Comparison of ENCODE assay signal across 29 cellular contexts in genomic region chr13:45849408-45849807, GRCh38. TPM values are rescaled to one million over a fixed set of nuclear protein-coding genes. Genes with fewer than 3 reads are reported as not detected.
A peak's percentile ranks its signal among the peaks of the same experiment; 100 is the strongest.
DNase-seq lines count a peak whose midpoint lies in the region; ATAC-seq lines count a peak whose summit lies in the region.
"Had no signal": no experiment of that assay in that cellular context is flagged by ENCODE, and none has a peak within 500 bp of the region (broad histone marks: within the 10 kb centered on the region; RNA-seq: fewer than 3 reads in every experiment).

No MANE protein-coding gene starts in this region.

- H3K27ac ChIP-seq in BLaER1 treated with 17β-estradiol and CSF1 and Interleukin-3, amounts not matched to agents 10 nM and 100 nM: peak overlapping the region in 2 of 11 experiments; percentile 81 to 88; a peak in 6 of 22 replicates
- no peak overlapping the region for H3K27ac ChIP-seq in mesenchymal stem cell (ENCODE audit: low read length, poor library complexity, severe bottlenecking)
- H3K27ac ChIP-seq: cardiac muscle cell, colonic mucosa, heart left ventricle, PC-9, psoas muscle, suprapubic skin had no signal

- peaks cover 0 to 7% (median 6%) of the 10 kb centered on the region in 11 experiments; a peak in 14 of 22 replicates for H3K9me3 ChIP-seq in BLaER1 treated with 17β-estradiol and CSF1 and Interleukin-3, amounts not matched to agents 10 nM and 100 nM (replicated peaks in 1 of 11)
- no peaks in the 10 kb centered on the region for H3K9me3 ChIP-seq in mesenchymal stem cell (ENCODE audit: control insufficient read depth, low read length)
- H3K9me3 ChIP-seq: colonic mucosa, psoas muscle, suprapubic skin had no signal

- no peak overlapping the region for H2BK5ac ChIP-seq in mesenchymal stem cell (ENCODE audit: low read depth, low read length, poor library complexity, severe bottlenecking)

- H2BK12ac ChIP-seq in mesenchymal stem cell (ENCODE audit: low read length in 2 of 2): no peak overlapping the region

- peaks cover 45 to 55% (median 49%) of the 10 kb centered on the region in 10 experiments for H3K4me1 ChIP-seq in BLaER1 treated with 17β-estradiol and CSF1 and Interleukin-3, amounts not matched to agents 10 nM and 100 nM
- peaks cover 21% of the 10 kb centered on the region for H3K4me1 ChIP-seq in mesenchymal stem cell (ENCODE audit: control insufficient read depth, insufficient read depth, low read depth, low read length)
- H3K4me1 ChIP-seq: colonic mucosa had no signal

- WGBS in mesenchymal stem cell: 13% methylated on average over 1 of the region's 2 CpGs

- H3K4ac ChIP-seq in mesenchymal stem cell (ENCODE audit: low read depth in 1 of 2, low read length in 2 of 2): no peak overlapping the region

- no peak overlapping the region for H3K14ac ChIP-seq in mesenchymal stem cell (ENCODE audit: low read length in 2 of 2)

- H3K18ac ChIP-seq in mesenchymal stem cell (ENCODE audit: low read depth in 1 of 2, low read length in 2 of 2): no peak overlapping the region

- H4K20me1 ChIP-seq in BLaER1 treated with 17β-estradiol and CSF1 and Interleukin-3, amounts not matched to agents 10 nM and 100 nM: no peaks in the 10 kb centered on the region

- no peak overlapping the region for H3K23ac ChIP-seq in mesenchymal stem cell (ENCODE audit: low read length in 2 of 2)

- H4K91ac ChIP-seq in mesenchymal stem cell (ENCODE audit: low read length): no peak overlapping the region

- H3K4me3 ChIP-seq in BLaER1 treated with 17β-estradiol and CSF1 and Interleukin-3, amounts not matched to agents 10 nM and 100 nM: no peak overlapping the region
- no peak overlapping the region for H3K4me3 ChIP-seq in mesenchymal stem cell (ENCODE audit: insufficient read depth in 1 of 2, low read depth in 1 of 2, low read length in 2 of 2)
- H3K4me3 ChIP-seq in H7 (ENCODE audit: insufficient read depth, low read depth, low read length): no peak overlapping the region
- H3K4me3 ChIP-seq: colonic mucosa, heart left ventricle, PC-9, suprapubic skin had no signal

- no peak overlapping the region for H2AK5ac ChIP-seq in mesenchymal stem cell (ENCODE audit: low read length, severe bottlenecking)

- no peak overlapping the region for H2AFZ ChIP-seq in mesenchymal stem cell (ENCODE audit: low read depth, low read length)
- H2AFZ ChIP-seq: PC-9 had no signal

- H3K79me1 ChIP-seq in mesenchymal stem cell (replicated peaks; ENCODE audit: low read length, poor library complexity, severe bottlenecking): no peaks in the 10 kb centered on the region

- DNase-seq in SIG-M5 treated with dmso at 0.1 percent for 504 hours (lab: John Stamatoyannopoulos, UW; ENCODE audit: unreplicated experiment) (peak; percentile 6), SIG-M5 (lab: John Stamatoyannopoulos, UW) (no peak), RPMI8226 (peak; percentile 64), mesenchymal stem cell (no peak), HK-2 (ENCODE audit: unreplicated experiment) (no peak), H7 (no peak)
- DNase-seq: 8988T; activated naive CD4-positive, alpha-beta T cell treated with anti-CD3 and anti-CD28 coated beads for 36 hours; aorta; CD4-positive, CD25-positive, alpha-beta regulatory T cell; colonic mucosa; effector memory CD8-positive, alpha-beta T cell; erythroblast; foreskin fibroblast; heart left ventricle; IMR-90; NCI-H1105 treated with DMSO at 0.1 percent for 48 hours; NCI-H2029; PC-9; psoas muscle; SHP77; stimulated activated CD4-positive, alpha-beta T cell treated with anti-CD3 and anti-CD28 coated beads, Interleukin-4, amount 100 ng/mL, for 4 hours had no signal

- ATAC-seq in GM18517 (IDR thresholded peaks at IDR 0.05; ENCODE audit: unreplicated experiment): no peak
- ATAC-seq: effector memory CD8-positive, alpha-beta T cell; stimulated activated memory B cell treated with anti-CD40 and anti-IgM and Interleukin-4, amounts not matched to agents 10 μg/mL and 1 μg/mL and 100 μg/mL, for 72 hours had no signal

- no peak overlapping the region for H3K9ac ChIP-seq in BLaER1 treated with 17β-estradiol and CSF1 and Interleukin-3, amounts not matched to agents 10 nM and 100 nM
- no peak overlapping the region for H3K9ac ChIP-seq in mesenchymal stem cell (ENCODE audit: low read length)

- H3K4me2 ChIP-seq in BLaER1 treated with 17β-estradiol and CSF1 and Interleukin-3, amounts not matched to agents 10 nM and 100 nM: peak overlapping the region; percentile 14 to 98 (median 83); a peak in 19 of 22 replicates
- no peak overlapping the region for H3K4me2 ChIP-seq in mesenchymal stem cell (ENCODE audit: low read length, poor library complexity, severe bottlenecking)
- H3K4me2 ChIP-seq: PC-9 had no signal

- H2BK120ac ChIP-seq in mesenchymal stem cell (ENCODE audit: low read depth, low read length): no peak overlapping the region

- peaks cover 0 to 6% (median 0%) of the 10 kb centered on the region in 11 experiments; a peak in 1 of 22 replicates for H3K27me3 ChIP-seq in BLaER1 treated with 17β-estradiol and CSF1 and Interleukin-3, amounts not matched to agents 10 nM and 100 nM
- peaks cover 44 to 94% of the 10 kb centered on the region in 2 experiments for H3K27me3 ChIP-seq in mesenchymal stem cell (ENCODE audit: control insufficient read depth in 1 of 2, insufficient read depth in 1 of 2, low read length in 2 of 2)
- peaks cover 27% of the 10 kb centered on the region for H3K27me3 ChIP-seq in H7 (ENCODE audit: control insufficient read depth, insufficient read depth, low read length)

- H2BK15ac ChIP-seq in mesenchymal stem cell (ENCODE audit: low read depth, poor library complexity, severe bottlenecking): peak overlapping the region; percentile 79

- no peaks in the 10 kb centered on the region for H3K36me3 ChIP-seq in BLaER1 treated with 17β-estradiol and CSF1 and Interleukin-3, amounts not matched to agents 10 nM and 100 nM
- H3K36me3 ChIP-seq in mesenchymal stem cell (ENCODE audit: control insufficient read depth in 1 of 2, insufficient read depth in 2 of 2, low read depth in 1 of 2, low read length in 2 of 2) (no peaks in the 10 kb centered on the region), H7 (replicated peaks; ENCODE audit: control insufficient read depth, insufficient read depth, low read length) (no peaks in the 10 kb centered on the region)
- H3K36me3 ChIP-seq: cardiac muscle cell, colonic mucosa, heart left ventricle, suprapubic skin had no signal

- no peak overlapping the region for H4K8ac ChIP-seq in mesenchymal stem cell (ENCODE audit: low read length)

RNA-seq across cellular contexts. Expression of gene SIAH3, which starts 2.1 kb away (rescaled TPM):
- polyA plus RNA-seq in mesenchymal stem cell (2013, experiment 1 of 2): under 0.01 TPM
- not detected for polyA plus RNA-seq in mesenchymal stem cell (2013, experiment 2 of 2)
- 0.07 TPM in 1 of 2 replicates, not detected in the other for total RNA-seq in H7 (2014; rRNA removed; shearing (Covaris generic))
- total RNA-seq: CD4-positive, CD25-positive, alpha-beta regulatory T cell; colonic mucosa; IMR-90; lung microvascular endothelial cell; PC-9 had no signal
- polyA plus RNA-seq: heart left ventricle, urinary bladder had no signal

Comparison
In these comparisons a context has a peak if more than half of its experiments do, and no peak if none do; other contexts are left out.
1. DNase-seq: peak in SIG-M5 treated with dmso at 0.1 percent for 504 hours (single experiment) and RPMI8226 (single experiment); none in SIG-M5 (single experiment), mesenchymal stem cell (single experiment), HK-2 (single experiment) and H7 (single experiment).